Comparison of ENCODE assay signal across 16 cellular contexts in the genomic region with DNA sequence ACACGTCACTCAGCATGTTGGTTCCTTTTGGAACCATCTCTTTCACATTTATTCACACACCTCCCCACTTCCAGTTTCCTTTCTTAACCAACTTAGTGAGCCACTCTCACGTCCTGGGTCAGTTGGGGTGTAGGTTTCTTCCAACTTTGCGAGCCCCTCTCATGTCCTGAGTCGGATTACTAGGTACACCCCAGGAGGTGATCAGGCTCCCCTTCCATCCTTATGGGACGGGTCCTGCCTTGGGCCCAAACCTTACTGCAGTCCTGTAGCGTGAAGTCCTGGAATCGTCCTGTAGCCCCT. TPM values are rescaled to one million over a fixed set of nuclear protein-coding genes. Genes with fewer than 3 reads are reported as not detected.
DNase-seq lines count a peak whose midpoint lies in the region; ATAC-seq and TF ChIP-seq lines count a peak whose summit lies in the region.
"Had no signal": no experiment of that assay in that cellular context is flagged by ENCODE, and none has a peak within 500 bp of the region (broad histone marks: within the 10 kb centered on the region; RNA-seq: fewer than 3 reads in every experiment).

No MANE protein-coding gene starts in this region.

- H3K9me2 ChIP-seq in DOHH2 (replicated peaks; ENCODE audit: control insufficient read depth, low read length): no peaks in the 10 kb centered on the region
- H3K9me2 ChIP-seq: SK-N-SH had no signal

- CTCF ChIA-PET in WTC11 (lab: Charles Lee): no interaction called here

- POLR2A ChIA-PET in WTC11 (lab: Charles Lee): no interaction called here

- H3K4me3 Mint-ChIP-seq in WTC11: no peak overlapping the region
- peak overlapping the region; percentile 50 to 68 for H3K4me3 Mint-ChIP-seq in stimulated activated naive B cell treated with anti-CD40 and anti-IgM and Interleukin-4, amounts not matched to agents 10 μg/mL and 1 μg/mL and 100 μg/mL, for 72 hours
- H3K4me3 Mint-ChIP-seq: activated T-helper 17 cell treated with anti-CD3 and anti-CD28 coated beads, Interleukin-2, amount 50 U/mL, for 72 hours had no signal

- H3K27me3 Mint-ChIP-seq in WTC11 (ENCODE audit: low read depth): peaks cover 3% of the 10 kb centered on the region; the same call in 1 of the 2 replicates
- H3K27me3 Mint-ChIP-seq in stimulated activated naive B cell treated with anti-CD40 and anti-IgM and Interleukin-4, amounts not matched to agents 10 μg/mL and 1 μg/mL and 100 μg/mL, for 72 hours: no peaks in the 10 kb centered on the region
- H3K27me3 Mint-ChIP-seq: activated T-helper 17 cell treated with anti-CD3 and anti-CD28 coated beads, Interleukin-2, amount 50 U/mL, for 72 hours had no signal

- H3K27me3 ChIP-seq in DOHH2 (ENCODE audit: control insufficient read depth, low read length): no peaks in the 10 kb centered on the region
- no peaks in the 10 kb centered on the region for H3K27me3 ChIP-seq in left lung
- H3K27me3 ChIP-seq: colonic mucosa had no signal

- peaks cover 5% of the 10 kb centered on the region for H3F3A ChIP-seq in DOHH2 (ENCODE audit: control insufficient read depth, insufficient read depth)

- ATAC-seq in WTC11 (no peak), left lung (no peak), GM19035 (IDR thresholded peaks at IDR 0.05; ENCODE audit: unreplicated experiment) (no peak)
- no peak for ATAC-seq in stimulated activated naive B cell treated with anti-CD40 and anti-IgM and Interleukin-4, amounts not matched to agents 10 μg/mL and 1 μg/mL and 100 μg/mL, for 72 hours (replicated peaks)
- ATAC-seq: activated T-helper 17 cell treated with anti-CD3 and anti-CD28 coated beads, Interleukin-2, amount 50 U/mL, for 72 hours had no signal

- peak overlapping the region; percentile 79 for H3K27ac ChIP-seq in DOHH2 (ENCODE audit: low read depth, low read length)
- H3K27ac ChIP-seq in left lung: peak overlapping the region; percentile 46 to 89
- H3K27ac ChIP-seq: colonic mucosa had no signal

- H3K4me3 ChIP-seq in DOHH2 (ENCODE audit: low read length): peak overlapping the region; percentile 54
- no peak overlapping the region for H3K4me3 ChIP-seq in left lung
- H3K4me3 ChIP-seq: colonic mucosa had no signal

- H3K4me1 Mint-ChIP-seq in WTC11: peaks cover 23% of the 10 kb centered on the region
- H3K4me1 Mint-ChIP-seq in stimulated activated naive B cell treated with anti-CD40 and anti-IgM and Interleukin-4, amounts not matched to agents 10 μg/mL and 1 μg/mL and 100 μg/mL, for 72 hours: peaks cover 22 to 50% of the 10 kb centered on the region in 2 donors

- H3K9me3 ChIP-seq in DOHH2 (ENCODE audit: control insufficient read depth, insufficient read depth, low read length): peaks cover 49% of the 10 kb centered on the region
- peaks cover 3 to 64% of the 10 kb centered on the region in 2 donors for H3K9me3 ChIP-seq in left lung
- H3K9me3 ChIP-seq: colonic mucosa, SK-N-SH had no signal

- H3K4me2 ChIP-seq in DOHH2 (ENCODE audit: low read length): peak overlapping the region; percentile 59
- H3K4me2 ChIP-seq: SK-N-SH had no signal

- H4K20me1 ChIP-seq in DOHH2 (ENCODE audit: control insufficient read depth, insufficient read depth, low read depth, low read length): no peaks in the 10 kb centered on the region

- peaks cover 64% of the 10 kb centered on the region for H3K79me2 ChIP-seq in DOHH2 (ENCODE audit: control insufficient read depth, low read length)

- no peak for TF ChIP-seq CTCF in DOHH2 (IDR thresholded peaks at IDR 0.05; ENCODE audit: low read depth, low read length, poor library complexity, severe bottlenecking)
- no peak for TF ChIP-seq CTCF in WTC11 (IDR thresholded peaks at IDR 0.05)
- TF ChIP-seq CTCF in left lung (IDR thresholded peaks at IDR 0.05): no peak

- H3K27ac Mint-ChIP-seq in WTC11: peak overlapping the region; percentile 79; the same call in 1 of the 2 replicates
- peak overlapping the region; percentile 95 for H3K27ac Mint-ChIP-seq in stimulated activated naive B cell treated with anti-CD40 and anti-IgM and Interleukin-4, amounts not matched to agents 10 μg/mL and 1 μg/mL and 100 μg/mL, for 72 hours
- H3K27ac Mint-ChIP-seq: activated T-helper 17 cell treated with anti-CD3 and anti-CD28 coated beads, Interleukin-2, amount 50 U/mL, for 72 hours had no signal

- intact Hi-C loops in left lung (cut with DNase I): no loop called here

- H3K36me3 ChIP-seq in DOHH2 (ENCODE audit: control insufficient read depth, low read length): peaks cover 76% of the 10 kb centered on the region
- peaks cover 0 to 14% of the 10 kb centered on the region in 2 donors for H3K36me3 ChIP-seq in left lung
- H3K36me3 ChIP-seq: colonic mucosa had no signal

- peaks cover 76% of the 10 kb centered on the region for H3K9me3 Mint-ChIP-seq in WTC11
- peaks cover 43 to 44% of the 10 kb centered on the region in 2 donors for H3K9me3 Mint-ChIP-seq in stimulated activated naive B cell treated with anti-CD40 and anti-IgM and Interleukin-4, amounts not matched to agents 10 μg/mL and 1 μg/mL and 100 μg/mL, for 72 hours

- H3K4me1 ChIP-seq in DOHH2 (ENCODE audit: control insufficient read depth, low read length) (peaks cover 49% of the 10 kb centered on the region), left lung (peaks cover 0 to 56% of the 10 kb centered on the region in 2 donors)
- H3K4me1 ChIP-seq: colonic mucosa had no signal

- H3K36me3 Mint-ChIP-seq in WTC11: peaks cover 78% of the 10 kb centered on the region
- peaks cover 72 to 88% of the 10 kb centered on the region in 2 donors for H3K36me3 Mint-ChIP-seq in stimulated activated naive B cell treated with anti-CD40 and anti-IgM and Interleukin-4, amounts not matched to agents 10 μg/mL and 1 μg/mL and 100 μg/mL, for 72 hours

- no peak for DNase-seq in WTC11 (ENCODE audit: low spot score)
- DNase-seq in left lung: no peak
- DNase-seq in stimulated activated naive B cell treated with anti-CD40 and anti-IgM and Interleukin-4, amounts not matched to agents 10 μg/mL and 1 μg/mL and 100 μg/mL, for 72 hours: no peak
- DNase-seq in activated effector memory CD4-positive, alpha-beta T cell treated with Interleukin-2 at 50 U/mL for 16 hours: no peak
- DNase-seq in NCI-H1694 (lab: John Stamatoyannopoulos, UW): no peak
- DNase-seq in ureter (ENCODE audit: low spot score): no peak
- DNase-seq: C1 segment of cervical spinal cord; colonic mucosa; hippocampal formation; NCI-H1436; NCI-H345; SK-N-SH; stimulated activated CD4-positive, alpha-beta T cell treated with anti-CD3 and anti-CD28 coated beads, Interleukin-2, amount 100 ng/mL, for 48 hours had no signal

TF ChIP-seq in WTC11, 78 proteins besides CTCF, POLR2A, EP300 and RAD21 (continues in another document):
- TF ChIP-seq, protein P1, sequence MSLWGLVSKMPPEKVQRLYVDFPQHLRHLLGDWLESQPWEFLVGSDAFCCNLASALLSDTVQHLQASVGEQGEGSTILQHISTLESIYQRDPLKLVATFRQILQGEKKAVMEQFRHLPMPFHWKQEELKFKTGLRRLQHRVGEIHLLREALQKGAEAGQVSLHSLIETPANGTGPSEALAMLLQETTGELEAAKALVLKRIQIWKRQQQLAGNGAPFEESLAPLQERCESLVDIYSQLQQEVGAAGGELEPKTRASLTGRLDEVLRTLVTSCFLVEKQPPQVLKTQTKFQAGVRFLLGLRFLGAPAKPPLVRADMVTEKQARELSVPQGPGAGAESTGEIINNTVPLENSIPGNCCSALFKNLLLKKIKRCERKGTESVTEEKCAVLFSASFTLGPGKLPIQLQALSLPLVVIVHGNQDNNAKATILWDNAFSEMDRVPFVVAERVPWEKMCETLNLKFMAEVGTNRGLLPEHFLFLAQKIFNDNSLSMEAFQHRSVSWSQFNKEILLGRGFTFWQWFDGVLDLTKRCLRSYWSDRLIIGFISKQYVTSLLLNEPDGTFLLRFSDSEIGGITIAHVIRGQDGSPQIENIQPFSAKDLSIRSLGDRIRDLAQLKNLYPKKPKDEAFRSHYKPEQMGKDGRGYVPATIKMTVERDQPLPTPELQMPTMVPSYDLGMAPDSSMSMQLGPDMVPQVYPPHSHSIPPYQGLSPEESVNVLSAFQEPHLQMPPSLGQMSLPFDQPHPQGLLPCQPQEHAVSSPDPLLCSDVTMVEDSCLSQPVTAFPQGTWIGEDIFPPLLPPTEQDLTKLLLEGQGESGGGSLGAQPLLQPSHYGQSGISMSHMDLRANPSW (CRISPR knock-in tag; conservative IDR thresholded peaks at IDR 0.05; ENCODE audit: low read depth): no peak
- TF ChIP-seq, protein P2, sequence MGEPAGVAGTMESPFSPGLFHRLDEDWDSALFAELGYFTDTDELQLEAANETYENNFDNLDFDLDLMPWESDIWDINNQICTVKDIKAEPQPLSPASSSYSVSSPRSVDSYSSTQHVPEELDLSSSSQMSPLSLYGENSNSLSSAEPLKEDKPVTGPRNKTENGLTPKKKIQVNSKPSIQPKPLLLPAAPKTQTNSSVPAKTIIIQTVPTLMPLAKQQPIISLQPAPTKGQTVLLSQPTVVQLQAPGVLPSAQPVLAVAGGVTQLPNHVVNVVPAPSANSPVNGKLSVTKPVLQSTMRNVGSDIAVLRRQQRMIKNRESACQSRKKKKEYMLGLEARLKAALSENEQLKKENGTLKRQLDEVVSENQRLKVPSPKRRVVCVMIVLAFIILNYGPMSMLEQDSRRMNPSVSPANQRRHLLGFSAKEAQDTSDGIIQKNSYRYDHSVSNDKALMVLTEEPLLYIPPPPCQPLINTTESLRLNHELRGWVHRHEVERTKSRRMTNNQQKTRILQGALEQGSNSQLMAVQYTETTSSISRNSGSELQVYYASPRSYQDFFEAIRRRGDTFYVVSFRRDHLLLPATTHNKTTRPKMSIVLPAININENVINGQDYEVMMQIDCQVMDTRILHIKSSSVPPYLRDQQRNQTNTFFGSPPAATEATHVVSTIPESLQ (CRISPR knock-in tag; IDR thresholded peaks at IDR 0.05): no peak
- TF ChIP-seq PRRX2 (CRISPR knock-in tag; IDR thresholded peaks at IDR 0.05) (no peak), ZNF121 (CRISPR knock-in tag; IDR thresholded peaks at IDR 0.05) (no peak)

RNA-seq across cellular contexts. Expression of a gene that starts 7.7 kb away (rescaled TPM):
- total RNA-seq in WTC11 (2021) (10.2 to 12.1 TPM (median 11.5 TPM) in 3 replicates), left lung (10 to 100 TPM; 17.0 to 31.2 TPM), ureter (37.1 TPM)

RNA-seq across cellular contexts. Expression of a gene that starts 8.0 kb away (rescaled TPM):
- total RNA-seq in WTC11 (2021): 7.0 to 9.2 TPM (median 8.6 TPM) in 3 replicates
- 10 to 100 TPM; 13.3 to 18.4 TPM for total RNA-seq in left lung
- total RNA-seq in ureter: 30.2 TPM
